ENCODE assay signal across 20 cellular contexts in the genomic region with DNA sequence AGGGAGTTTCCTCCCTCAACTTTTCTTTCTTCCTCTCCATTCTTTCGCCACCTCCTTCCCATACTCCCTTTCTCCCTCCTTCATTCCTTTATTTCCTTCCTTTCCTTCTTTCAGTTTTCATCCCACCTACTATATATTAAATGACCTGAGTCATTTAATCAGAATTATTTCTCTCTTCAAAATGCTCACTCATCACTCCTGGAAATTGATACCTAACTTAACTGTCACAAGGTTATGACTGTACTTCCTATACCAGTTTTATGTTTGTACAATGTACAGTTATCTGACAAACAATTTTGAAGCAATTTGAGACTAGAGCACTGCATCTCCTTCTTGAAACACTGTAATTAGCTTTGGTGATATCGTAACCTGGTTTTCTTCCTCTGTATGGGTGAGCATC. TPM values are rescaled to one million over a fixed set of nuclear protein-coding genes. Genes with fewer than 3 reads are reported as not detected.
DNase-seq lines count a peak whose midpoint lies in the region; ATAC-seq and TF ChIP-seq lines count a peak whose summit lies in the region.
"Had no signal": no experiment of that assay in that cellular context is flagged by ENCODE, and none has a peak within 500 bp of the region (broad histone marks: within the 10 kb centered on the region; RNA-seq: fewer than 3 reads in every experiment).

No MANE protein-coding gene starts in this region.

- in situ Hi-C loops in brain microvascular endothelial cell (cut with HindIII; ENCODE audit: low pct_ligation_motif_present, low sequenced_read_pairs), result no loop called here

- peaks cover 14% of the 10 kb centered on the region for H3K4me1 ChIP-seq in ACC112 (ENCODE audit: control insufficient read depth, insufficient read depth, low read length, unreplicated experiment)
- no peaks in the 10 kb centered on the region for H3K4me1 ChIP-seq in ascending aorta

- DNase-seq in HFFc6, result no peak
- DNase-seq in brain microvascular endothelial cell, result no peak
- DNase-seq in iris pigment epithelial cell (ENCODE audit: low read depth), result peak; percentile 26
- DNase-seq in activated naive CD8-positive, alpha-beta T cell treated with anti-CD3 and anti-CD28 coated beads, Interleukin-2, amount 50 U/mL, for 24 hours, result no peak
- DNase-seq in activated CD4-positive, alpha-beta memory T cell treated with anti-CD3 and anti-CD28 coated beads, Interleukin-2, amount 10 ng/mL, durations not matched to agents 7 days and 5 days, result no peak
- no peak for DNase-seq in ascending aorta (ENCODE audit: low spot score in 2 of 2)
- DNase-seq: CD4-positive, alpha-beta memory T cell; DND-41; H9; Karpas-422; NCI-H1417; NCI-H187; NCI-H446 treated with DMSO at 0.1 percent for 48 hours; NCI-H526 treated with DMSO at 0.1 percent for 48 hours; Right ventricle myocardium superior had no signal

- intact Hi-C loops in ascending aorta (cut with DNase I), result no loop called here

- H3K4me1 Mint-ChIP-seq in HFFc6 (ENCODE audit: low read depth), result peaks cover 31% of the 10 kb centered on the region
- peaks cover 10% of the 10 kb centered on the region for H3K4me1 Mint-ChIP-seq in activated naive CD8-positive, alpha-beta T cell treated with anti-CD3 and anti-CD28 coated beads, Interleukin-2, amount 50 U/mL, for 24 hours
- peaks cover 20% of the 10 kb centered on the region for H3K4me1 Mint-ChIP-seq in activated CD4-positive, alpha-beta memory T cell treated with anti-CD3 and anti-CD28 coated beads, Interleukin-2, amount 10 ng/mL, durations not matched to agents 7 days and 5 days
- H3K4me1 Mint-ChIP-seq: H9 had no signal

- H3K27me3 Mint-ChIP-seq in HFFc6 (ENCODE audit: insufficient read depth), result peaks cover 4% of the 10 kb centered on the region; the same call in 1 of the 2 replicates
- H3K27me3 Mint-ChIP-seq in activated naive CD8-positive, alpha-beta T cell treated with anti-CD3 and anti-CD28 coated beads, Interleukin-2, amount 50 U/mL, for 24 hours, result no peaks in the 10 kb centered on the region
- peaks cover 8% of the 10 kb centered on the region for H3K27me3 Mint-ChIP-seq in activated CD4-positive, alpha-beta memory T cell treated with anti-CD3 and anti-CD28 coated beads, Interleukin-2, amount 10 ng/mL, durations not matched to agents 7 days and 5 days
- H3K27me3 Mint-ChIP-seq: IgD-negative memory B cell had no signal

- H3K9me3 ChIP-seq in ascending aorta, result no peaks in the 10 kb centered on the region
- H3K9me3 ChIP-seq: BLaER1 treated with 17β-estradiol and CSF1 and Interleukin-3, amounts not matched to agents 10 nM and 100 nM had no signal

- H3K4me3 Mint-ChIP-seq in HFFc6, result no peak overlapping the region
- H3K4me3 Mint-ChIP-seq in activated naive CD8-positive, alpha-beta T cell treated with anti-CD3 and anti-CD28 coated beads, Interleukin-2, amount 50 U/mL, for 24 hours, result no peak overlapping the region
- H3K4me3 Mint-ChIP-seq in activated CD4-positive, alpha-beta memory T cell treated with anti-CD3 and anti-CD28 coated beads, Interleukin-2, amount 10 ng/mL, durations not matched to agents 7 days and 5 days, result no peak overlapping the region
- H3K4me3 Mint-ChIP-seq: CD4-positive, alpha-beta memory T cell; H9 had no signal

- H3K4me3 ChIP-seq in ACC112 (ENCODE audit: low read depth, low read length) (no peak overlapping the region), brain microvascular endothelial cell (ENCODE audit: low read depth, low read length) (no peak overlapping the region), ascending aorta (no peak overlapping the region)
- H3K4me3 ChIP-seq: BLaER1 treated with 17β-estradiol and CSF1 and Interleukin-3, amounts not matched to agents 10 nM and 100 nM had no signal

- H3K36me3 ChIP-seq in ACC112 (ENCODE audit: insufficient read depth, low read length), result peaks cover 13% of the 10 kb centered on the region
- peaks cover 58% of the 10 kb centered on the region for H3K36me3 ChIP-seq in brain microvascular endothelial cell (replicated peaks)
- H3K36me3 ChIP-seq in ascending aorta, result peaks cover 83 to 99% of the 10 kb centered on the region in 2 donors
- H3K36me3 ChIP-seq: BLaER1 treated with 17β-estradiol and CSF1 and Interleukin-3, amounts not matched to agents 10 nM and 100 nM had no signal

- H3K27ac ChIP-seq in ACC112 (ENCODE audit: low read depth, low read length) (peak overlapping the region; percentile 52; the same call in 1 of the 2 replicates), brain microvascular endothelial cell (peak overlapping the region; percentile 35), ascending aorta (no peak overlapping the region)
- H3K27ac ChIP-seq: 22Rv1; BLaER1 treated with 17β-estradiol and CSF1 and Interleukin-3, amounts not matched to agents 10 nM and 100 nM had no signal

- H3K9me3 Mint-ChIP-seq in HFFc6, result no peaks in the 10 kb centered on the region
- H3K9me3 Mint-ChIP-seq in activated naive CD8-positive, alpha-beta T cell treated with anti-CD3 and anti-CD28 coated beads, Interleukin-2, amount 50 U/mL, for 24 hours, result no peaks in the 10 kb centered on the region
- H3K9me3 Mint-ChIP-seq in activated CD4-positive, alpha-beta memory T cell treated with anti-CD3 and anti-CD28 coated beads, Interleukin-2, amount 10 ng/mL, durations not matched to agents 7 days and 5 days, result no peaks in the 10 kb centered on the region
- H3K9me3 Mint-ChIP-seq: CD4-positive, alpha-beta memory T cell; H9; IgD-negative memory B cell had no signal

- no peaks in the 10 kb centered on the region for H3K79me2 ChIP-seq in ACC112 (ENCODE audit: control insufficient read depth, insufficient read depth, low read length, unreplicated experiment)

- ATAC-seq in activated naive CD8-positive, alpha-beta T cell treated with anti-CD3 and anti-CD28 coated beads, Interleukin-2, amount 50 U/mL, for 24 hours, result no peak
- ATAC-seq in GM18520 (IDR thresholded peaks at IDR 0.05; ENCODE audit: unreplicated experiment), result no peak

- CTCF ChIA-PET in activated CD4-positive, alpha-beta memory T cell treated with anti-CD3 and anti-CD28 coated beads, Interleukin-2, amount 10 ng/mL, durations not matched to agents 7 days and 5 days (lab: Charles Lee), result no interaction called here

- TF ChIP-seq CTCF in HFFc6 (IDR thresholded peaks at IDR 0.05), result no peak
- TF ChIP-seq CTCF in brain microvascular endothelial cell (IDR thresholded peaks at IDR 0.05; ENCODE audit: low read depth, low read length, missing control alignments), result no peak
- TF ChIP-seq CTCF in ascending aorta (IDR thresholded peaks at IDR 0.05), result no peak

- H3K27me3 ChIP-seq in ACC112 (ENCODE audit: insufficient read depth, low read length) (no peaks in the 10 kb centered on the region), brain microvascular endothelial cell (replicated peaks) (no peaks in the 10 kb centered on the region), ascending aorta (no peaks in the 10 kb centered on the region)
- H3K27me3 ChIP-seq: BLaER1 treated with 17β-estradiol and CSF1 and Interleukin-3, amounts not matched to agents 10 nM and 100 nM had no signal

- POLR2A ChIA-PET in activated CD4-positive, alpha-beta memory T cell treated with anti-CD3 and anti-CD28 coated beads, Interleukin-2, amount 10 ng/mL, durations not matched to agents 7 days and 5 days (lab: Charles Lee), result no interaction called here

- peak overlapping the region; percentile 61 for H2AFZ ChIP-seq in ACC112 (ENCODE audit: low read length, unreplicated experiment)

- H3K36me3 Mint-ChIP-seq in HFFc6 (ENCODE audit: low read depth), result peaks cover 44% of the 10 kb centered on the region
- no peaks in the 10 kb centered on the region for H3K36me3 Mint-ChIP-seq in activated naive CD8-positive, alpha-beta T cell treated with anti-CD3 and anti-CD28 coated beads, Interleukin-2, amount 50 U/mL, for 24 hours (ENCODE audit: low read depth)
- no peaks in the 10 kb centered on the region for H3K36me3 Mint-ChIP-seq in activated CD4-positive, alpha-beta memory T cell treated with anti-CD3 and anti-CD28 coated beads, Interleukin-2, amount 10 ng/mL, durations not matched to agents 7 days and 5 days (ENCODE audit: low read depth)

- peak overlapping the region; percentile 63 for H3K27ac Mint-ChIP-seq in HFFc6
- H3K27ac Mint-ChIP-seq in activated naive CD8-positive, alpha-beta T cell treated with anti-CD3 and anti-CD28 coated beads, Interleukin-2, amount 50 U/mL, for 24 hours, result no peak overlapping the region
- H3K27ac Mint-ChIP-seq in activated CD4-positive, alpha-beta memory T cell treated with anti-CD3 and anti-CD28 coated beads, Interleukin-2, amount 10 ng/mL, durations not matched to agents 7 days and 5 days, result no peak overlapping the region
- H3K27ac Mint-ChIP-seq: CD4-positive, alpha-beta memory T cell; IgD-negative memory B cell had no signal

RNA-seq across cellular contexts. Expression of a gene that starts 41.4 kb away (rescaled TPM):
- 10 to 100 TPM; 51.9 to 64.6 (median 56.5) TPM for total RNA-seq in HFFc6 (2021; fragmentation: NEBNext Ultra II Directional; extraction: Animal tissue kit (Norgen Biotek cat#: 25700))
- 1 to 10 TPM in 1 of 2 experiments, under 1 TPM in 1; 0.95 to 1.1 TPM for total RNA-seq in activated CD4-positive, alpha-beta memory T cell treated with anti-CD3 and anti-CD28 coated beads, Interleukin-2, amount 10 ng/mL, durations not matched to agents 7 days and 5 days
- 38.2 TPM for total RNA-seq in ascending aorta

RNA-seq across cellular contexts. Expression of a gene that starts 49.1 kb away (rescaled TPM):
- 100 to 1,000 TPM in 5 of 6 experiments, 10 to 100 TPM in 1; 94.7 to 125 (median 119) TPM for total RNA-seq in HFFc6 (2021; fragmentation: NEBNext Ultra II Directional; extraction: Animal tissue kit (Norgen Biotek cat#: 25700))
- 100 to 1,000 TPM; 182 to 185 TPM for total RNA-seq in activated CD4-positive, alpha-beta memory T cell treated with anti-CD3 and anti-CD28 coated beads, Interleukin-2, amount 10 ng/mL, durations not matched to agents 7 days and 5 days
- total RNA-seq in ascending aorta, result 90.3 TPM

Comparison
In these comparisons a context has a peak if more than half of its experiments do, and no peak if none do; other contexts are left out.
1. H3K27ac ChIP-seq: peak in ACC112 (single experiment) and brain microvascular endothelial cell (single experiment); none in ascending aorta (0 of 2).
2. RNA of a gene that starts 41.4 kb away (total RNA-seq): 51.9 to 64.6 TPM in HFFc6 and 38.2 TPM in ascending aorta (single experiment); 0.95 to 1.1 TPM in activated CD4-positive, alpha-beta memory T cell treated with anti-CD3 and anti-CD28 coated beads, Interleukin-2, amount 10 ng/mL, durations not matched to agents 7 days and 5 days; every median in the first group is over 10 times any median in the second.